7 cellular contexts compared by ENCODE assay signal in genomic region chr11:809287-810039, GRCh38. TPM values are rescaled to one million over a fixed set of nuclear protein-coding genes. Genes with fewer than 3 reads are reported as not detected.
DNase-seq lines count a peak whose midpoint lies in the region; ATAC-seq, FAIRE-seq and TF ChIP-seq lines count a peak whose summit lies in the region.

Gene RPLP2, plus strand, starts transcription at chr11:809967. Its CDS starts 268 bp downstream, at chr11:810235.

- peaks cover 39% of the 10 kb centered on the region for H4K20me1 ChIP-seq in astrocyte (ENCODE audit: insufficient read depth, low read length)

- peak within 1 kb of the TSS; percentile 96 for H3K4me3 Mint-ChIP-seq in astrocyte (ENCODE audit: unreplicated experiment)

- TF ChIP-seq CTCF in astrocyte (IDR thresholded peaks at IDR 0.05; ENCODE audit: insufficient read depth, low read depth, low read length), result no peak

- no peaks in the 10 kb centered on the region for H3K27me3 ChIP-seq in astrocyte (ENCODE audit: insufficient read depth, low read length)

- peaks cover 60% of the 10 kb centered on the region for H3K79me2 ChIP-seq in astrocyte (ENCODE audit: insufficient read depth, low read length)

- peak; percentile 80 for ATAC-seq in GM18502 (IDR thresholded peaks at IDR 0.05; ENCODE audit: poor library complexity, unreplicated experiment)
- peak; percentile 70 for ATAC-seq in HG02973 (IDR thresholded peaks at IDR 0.05; ENCODE audit: unreplicated experiment)

- peak within 1 kb of the TSS; percentile 87 for H3K4me3 ChIP-seq in astrocyte (ENCODE audit: insufficient read depth, low read depth, low read length)

- peaks cover 26% of the 10 kb centered on the region for H3K4me1 ChIP-seq in astrocyte (ENCODE audit: insufficient read depth, low read length)

- FAIRE-seq in astrocyte (lab: Jason Lieb, UNC), result no peak

- peaks cover 14% of the 10 kb centered on the region for H3K36me3 Mint-ChIP-seq in astrocyte (ENCODE audit: low read depth, unreplicated experiment)

- H3K9me3 Mint-ChIP-seq in astrocyte (ENCODE audit: unreplicated experiment), result no peaks in the 10 kb centered on the region

- H2AFZ ChIP-seq in astrocyte (ENCODE audit: low read depth, low read length), result peak within 1 kb of the TSS; percentile 93

- peak within 1 kb of the TSS; percentile 99 for H3K27ac Mint-ChIP-seq in astrocyte (ENCODE audit: unreplicated experiment)

- peak within 1 kb of the TSS; percentile 99 for H3K27ac ChIP-seq in astrocyte (ENCODE audit: low read depth, low read length)

- H3K27me3 Mint-ChIP-seq in astrocyte (ENCODE audit: low read depth, unreplicated experiment), result no peaks in the 10 kb centered on the region

- DNase-seq in NCI-H2029 (lab: John Stamatoyannopoulos, UW) (peak; percentile 93), T-helper 22 cell (ENCODE audit: low read depth) (peak; percentile 95), astrocyte (ENCODE audit: low read depth) (peak; percentile 93), hepatic stellate cell (ENCODE audit: low spot score) (peak; percentile 98), renal cortical epithelial cell (ENCODE audit: low read depth) (peak; percentile 85)

- peaks cover 23% of the 10 kb centered on the region for H3K36me3 ChIP-seq in astrocyte (ENCODE audit: insufficient read depth, low read length)

- peaks cover 18% of the 10 kb centered on the region for H3K4me1 Mint-ChIP-seq in astrocyte (ENCODE audit: low read depth, unreplicated experiment)

- peak within 1 kb of the TSS; percentile 92 for H3K4me2 ChIP-seq in astrocyte (ENCODE audit: low read length)

- no peaks in the 10 kb centered on the region for H3K9me3 ChIP-seq in astrocyte (ENCODE audit: insufficient read depth, low read depth, low read length)

- H3K9ac ChIP-seq in astrocyte (ENCODE audit: low read length), result peak within 1 kb of the TSS; percentile 94

RNA-seq across cellular contexts. Expression of gene RPLP2, which starts in this region (rescaled TPM):
- total RNA-seq in astrocyte (1,592 and 1,666 TPM in 2 replicates), renal cortical epithelial cell (167 and 180 TPM in 2 replicates)

Comparison
In these comparisons a context has a peak if more than half of its experiments do, and no peak if none do; other contexts are left out.
1. Peak in every context shown above with its lines: DNase-seq, ATAC-seq, H3K4me3 ChIP-seq and H3K27ac ChIP-seq.